ENCODE assay signal across 34 cellular contexts in the genomic region with DNA sequence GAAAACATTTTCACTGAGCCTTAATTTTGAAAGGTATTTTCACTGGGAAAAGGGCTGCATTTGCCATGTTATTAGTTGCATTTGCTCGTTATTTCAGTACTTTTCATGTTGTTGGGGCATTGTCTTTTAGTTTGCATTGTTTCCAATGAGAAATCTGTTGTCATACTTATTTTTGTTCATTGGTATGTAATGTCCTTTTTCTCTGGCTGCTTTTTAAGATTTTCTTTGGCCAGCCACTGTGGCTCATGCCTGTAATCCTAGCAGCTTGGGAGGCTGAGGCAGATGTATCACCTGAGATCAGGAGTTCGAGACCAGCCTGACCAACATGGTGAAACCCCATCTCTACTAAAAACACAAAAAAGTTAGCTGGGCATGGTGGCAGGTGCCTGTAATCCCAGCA.
"Had no signal": no experiment of that assay in that cellular context is flagged by ENCODE, and none has a peak within 500 bp of the region (broad histone marks: within the 10 kb centered on the region; RNA-seq: fewer than 3 reads in every experiment).

No MANE protein-coding gene starts in this region.

- H3K4me2 ChIP-seq: KMS-11 had no signal

- H3K27ac ChIP-seq: KMS-11 had no signal

- H3K4me3 ChIP-seq: MG63 had no signal

- H3K36me3 ChIP-seq: MG63 had no signal

- DNase-seq: Karpas-422, Kasumi-1, MG63, MM.1S, MV-4-11, NCI-H1048, NCI-H1092, NCI-H1092 treated with DMSO at 0.1 percent for 48 hours, NCI-H1105, NCI-H1105 treated with DMSO at 0.1 percent for 48 hours, NCI-H1417, NCI-H1417 treated with DMSO at 0.1 percent for 48 hours, NCI-H1436, NCI-H1436 treated with DMSO at 0.1 percent for 48 hours, NCI-H146, NCI-H1694, NCI-H1694 treated with DMSO at 0.1 percent for 48 hours, NCI-H187, NCI-H187 treated with DMSO at 0.1 percent for 48 hours, NCI-H1930, NCI-H2029, NCI-H2029 treated with DMSO at 0.1 percent for 48 hours, NCI-H2081, NCI-H2081 treated with DMSO at 0.1 percent for 48 hours, NCI-H2107, NCI-H2171, NCI-H2171 treated with DMSO at 0.1 percent for 48 hours, NCI-H2227 treated with DMSO at 0.1 percent for 48 hours, NCI-H226, NCI-H345, NCI-H446, NCI-H446 treated with DMSO at 0.1 percent for 48 hours, NCI-H510A had no signal

- H3K9ac ChIP-seq: KMS-11 had no signal

- H3K27me3 ChIP-seq: MG63 had no signal
